In the genomic region with DNA sequence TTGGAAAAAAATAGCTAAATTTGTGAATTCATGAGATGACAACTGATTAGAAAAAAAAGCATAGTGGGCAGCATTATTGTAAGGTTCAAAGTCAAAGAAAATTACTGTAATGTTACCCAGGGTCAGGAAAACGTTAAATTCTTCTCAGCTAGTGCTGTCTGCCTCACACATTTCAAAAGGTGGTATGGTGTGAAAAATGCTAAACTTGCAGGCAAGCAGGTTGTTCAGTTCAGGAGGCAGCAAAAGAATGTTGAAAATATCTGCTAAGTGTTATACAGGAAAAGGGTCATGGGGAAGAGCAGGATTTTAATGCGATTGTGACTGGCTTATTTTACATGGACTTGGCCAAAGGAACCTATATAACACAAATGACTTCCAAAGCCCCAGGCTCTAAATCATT, we compare ENCODE assay signal across 17 cellular contexts.
A peak's percentile ranks its signal among the peaks of the same experiment; 100 is the strongest.
DNase-seq lines count a peak whose midpoint lies in the region; ATAC-seq, FAIRE-seq and TF ChIP-seq lines count a peak whose summit lies in the region.
"Had no signal": no experiment of that assay in that cellular context is flagged by ENCODE, and none has a peak within 500 bp of the region (broad histone marks: within the 10 kb centered on the region; RNA-seq: fewer than 3 reads in every experiment).

No MANE protein-coding gene starts in this region.

- H3K36me3 Mint-ChIP-seq in activated T-helper 2 cell treated with anti-CD3 and anti-CD28 coated beads, Interferon-gamma antibody, Interleukin-2, Interleukin-4, amounts not matched to agents 10 μg/mL and 5 μg/mL and 100 μg/mL, durations not matched to agents 14 hours and 24 hours and 36 hours (ENCODE audit: low read depth) = no peaks in the 10 kb centered on the region
- H3K36me3 Mint-ChIP-seq: CD4-positive, alpha-beta memory T cell had no signal

- WGBS in mesendoderm (ENCODE audit: extremely low coverage, insufficient coverage, low lambda C conversion rate) = no CpG with 5 or more reads among the region's 2 CpGs
- WGBS in smooth muscle cell (ENCODE audit: low lambda C conversion rate) = 36% methylated on average over 2 of the region's 2 CpGs

- no peaks in the 10 kb centered on the region for H3K79me1 ChIP-seq in mesendoderm (ENCODE audit: low read length)

- no peak overlapping the region for H2AK5ac ChIP-seq in mesendoderm (ENCODE audit: low read length)

- H3K27me3 Mint-ChIP-seq in activated T-helper 2 cell treated with anti-CD3 and anti-CD28 coated beads, Interferon-gamma antibody, Interleukin-2, Interleukin-4, amounts not matched to agents 10 μg/mL and 5 μg/mL and 100 μg/mL, durations not matched to agents 14 hours and 24 hours and 36 hours (ENCODE audit: low read depth) = no peaks in the 10 kb centered on the region
- H3K27me3 Mint-ChIP-seq: CD4-positive, alpha-beta memory T cell had no signal

- DNase-seq in SJCRH30 (no peak), mesendoderm (peak; percentile 86), smooth muscle cell (lab: John Stamatoyannopoulos, UW; ENCODE audit: unreplicated experiment) (no peak), urothelium cell line (ENCODE audit: low spot score) (no peak)
- DNase-seq in activated T-helper 2 cell treated with anti-CD3 and anti-CD28 coated beads, Interferon-gamma antibody, Interleukin-2, Interleukin-4, amounts not matched to agents 10 μg/mL and 5 μg/mL and 100 μg/mL, durations not matched to agents 14 hours and 24 hours and 36 hours (ENCODE audit: low spot score) = no peak
- DNase-seq: C1 segment of cervical spinal cord; Calu3; CD4-positive, alpha-beta memory T cell; COR-L47; DMS53; DMS79 treated with DMSO at 0.1 percent for 48 hours; GF-D8; GM23248; H9 had no signal

- H3K36me3 ChIP-seq in SJCRH30 (no peaks in the 10 kb centered on the region), mesendoderm (ENCODE audit: control insufficient read depth, insufficient read depth, low read length) (no peaks in the 10 kb centered on the region), smooth muscle cell (ENCODE audit: low read depth) (no peaks in the 10 kb centered on the region)

- H4K8ac ChIP-seq in mesendoderm (ENCODE audit: low read depth, low read length) = no peak overlapping the region

- no peak overlapping the region for H3K4ac ChIP-seq in mesendoderm (ENCODE audit: low read depth, low read length)

- no peak overlapping the region for H3K4me3 Mint-ChIP-seq in activated T-helper 2 cell treated with anti-CD3 and anti-CD28 coated beads, Interferon-gamma antibody, Interleukin-2, Interleukin-4, amounts not matched to agents 10 μg/mL and 5 μg/mL and 100 μg/mL, durations not matched to agents 14 hours and 24 hours and 36 hours (ENCODE audit: low read depth)
- H3K4me3 Mint-ChIP-seq: CD4-positive, alpha-beta memory T cell; H9 had no signal

- no peak for ATAC-seq in GM21737 (IDR thresholded peaks at IDR 0.05; ENCODE audit: unreplicated experiment)
- ATAC-seq: HCT116 had no signal

- H4K20me1 ChIP-seq in smooth muscle cell (ENCODE audit: low read depth) = no peaks in the 10 kb centered on the region

- intact Hi-C loops in activated T-helper 2 cell treated with anti-CD3 and anti-CD28 coated beads, Interferon-gamma antibody, Interleukin-2, Interleukin-4, amounts not matched to agents 10 μg/mL and 5 μg/mL and 100 μg/mL, durations not matched to agents 14 hours and 24 hours and 36 hours (cut with micrococcal nuclease) = no loop called here

- H3K4me3 ChIP-seq in SJCRH30 = no peak overlapping the region
- H3K4me3 ChIP-seq in mesendoderm (ENCODE audit: low read length) = no peak overlapping the region
- H3K4me3 ChIP-seq in smooth muscle cell = no peak overlapping the region
- H3K4me3 ChIP-seq: GM23248 had no signal

- H3K27ac ChIP-seq in SJCRH30 (peak overlapping the region; percentile 45; the same call in 1 of the 2 replicates), mesendoderm (ENCODE audit: low read depth, low read length) (no peak overlapping the region), smooth muscle cell (ENCODE audit: low read depth) (no peak overlapping the region)
- H3K27ac ChIP-seq: GM23248 had no signal

- no peak overlapping the region for H3K23ac ChIP-seq in mesendoderm (ENCODE audit: low read length)

- H2BK5ac ChIP-seq in mesendoderm (ENCODE audit: low read length) = no peak overlapping the region

- H3K27me3 ChIP-seq in SJCRH30 = no peaks in the 10 kb centered on the region
- no peaks in the 10 kb centered on the region for H3K27me3 ChIP-seq in mesendoderm (ENCODE audit: insufficient read depth, low read length, poor library complexity)
- no peaks in the 10 kb centered on the region for H3K27me3 ChIP-seq in smooth muscle cell (ENCODE audit: low read depth)

- no peak overlapping the region for H4K5ac ChIP-seq in mesendoderm (ENCODE audit: low read length)

- no peak overlapping the region for H3K56ac ChIP-seq in mesendoderm (ENCODE audit: low read length)

- no peaks in the 10 kb centered on the region for H3K4me1 Mint-ChIP-seq in activated T-helper 2 cell treated with anti-CD3 and anti-CD28 coated beads, Interferon-gamma antibody, Interleukin-2, Interleukin-4, amounts not matched to agents 10 μg/mL and 5 μg/mL and 100 μg/mL, durations not matched to agents 14 hours and 24 hours and 36 hours (ENCODE audit: low read depth)
- H3K4me1 Mint-ChIP-seq: CD4-positive, alpha-beta memory T cell had no signal

- H3K9me3 ChIP-seq in SJCRH30 (replicated peaks) (no peaks in the 10 kb centered on the region), smooth muscle cell (replicated peaks; ENCODE audit: low read depth) (no peaks in the 10 kb centered on the region)

- peak overlapping the region; percentile 21 for H2AFZ ChIP-seq in smooth muscle cell (ENCODE audit: low read depth)
- H2AFZ ChIP-seq: GM23248 had no signal

- H3F3A ChIP-seq in smooth muscle cell (ENCODE audit: low read depth) = no peaks in the 10 kb centered on the region

- H3K9me3 Mint-ChIP-seq in activated T-helper 2 cell treated with anti-CD3 and anti-CD28 coated beads, Interferon-gamma antibody, Interleukin-2, Interleukin-4, amounts not matched to agents 10 μg/mL and 5 μg/mL and 100 μg/mL, durations not matched to agents 14 hours and 24 hours and 36 hours = no peaks in the 10 kb centered on the region
- H3K9me3 Mint-ChIP-seq: H9 had no signal

- H2BK15ac ChIP-seq in mesendoderm (replicated peaks; ENCODE audit: low read depth) = no peak overlapping the region

- FAIRE-seq in urothelium cell line (lab: Jason Lieb, UNC) = no peak
- FAIRE-seq: GM12891 had no signal

- peaks cover 4% of the 10 kb centered on the region; the same call in 1 of the 2 replicates for H3K4me1 ChIP-seq in SJCRH30
- peaks cover 7% of the 10 kb centered on the region for H3K4me1 ChIP-seq in mesendoderm (ENCODE audit: control insufficient read depth, low read depth, low read length)
- H3K4me1 ChIP-seq in smooth muscle cell (ENCODE audit: low read depth) = peaks cover 12% of the 10 kb centered on the region

- H3K79me2 ChIP-seq in mesendoderm (ENCODE audit: control insufficient read depth, insufficient read depth, low read length) = no peaks in the 10 kb centered on the region
- no peaks in the 10 kb centered on the region for H3K79me2 ChIP-seq in smooth muscle cell (ENCODE audit: low read depth)

- H3K9ac ChIP-seq in mesendoderm (ENCODE audit: low read length) (no peak overlapping the region), smooth muscle cell (ENCODE audit: low read depth) (no peak overlapping the region)
- H3K9ac ChIP-seq: GM23248 had no signal

- no peak overlapping the region for H3K18ac ChIP-seq in mesendoderm (ENCODE audit: low read length)

- no peak for TF ChIP-seq CTCF in smooth muscle cell (IDR thresholded peaks at IDR 0.05; ENCODE audit: borderline replicate concordance, insufficient read depth, poor library complexity, severe bottlenecking)

- H3K4me2 ChIP-seq in mesendoderm (ENCODE audit: low read length) = no peak overlapping the region
- H3K4me2 ChIP-seq in smooth muscle cell = no peak overlapping the region

- no peak overlapping the region for H3K27ac Mint-ChIP-seq in activated T-helper 2 cell treated with anti-CD3 and anti-CD28 coated beads, Interferon-gamma antibody, Interleukin-2, Interleukin-4, amounts not matched to agents 10 μg/mL and 5 μg/mL and 100 μg/mL, durations not matched to agents 14 hours and 24 hours and 36 hours
- H3K27ac Mint-ChIP-seq: CD4-positive, alpha-beta memory T cell; H9 had no signal

- no peak overlapping the region for H2BK120ac ChIP-seq in mesendoderm (ENCODE audit: low read depth, low read length)
